Comparison of ENCODE assay signal across 12 cellular contexts in genomic region chr2:85988210-85988913, GRCh38.
DNase-seq lines count a peak whose midpoint lies in the region; ATAC-seq and TF ChIP-seq lines count a peak whose summit lies in the region.
"Had no signal": no experiment of that assay in that cellular context is flagged by ENCODE, and none has a peak within 500 bp of the region (broad histone marks: within the 10 kb centered on the region; RNA-seq: fewer than 3 reads in every experiment).

No MANE protein-coding gene starts in this region.

- peak; percentile 50 to 83 (median 71) for ATAC-seq in psoas muscle
- no peak for ATAC-seq in GM18517 (IDR thresholded peaks at IDR 0.05; ENCODE audit: unreplicated experiment)
- ATAC-seq in GM18867 (IDR thresholded peaks at IDR 0.05; ENCODE audit: unreplicated experiment), result no peak

- no peaks in the 10 kb centered on the region for H3K9me3 ChIP-seq in left ventricle myocardium inferior (replicated peaks)
- no peaks in the 10 kb centered on the region for H3K9me3 ChIP-seq in psoas muscle
- H3K9me3 ChIP-seq in osteoblast (ENCODE audit: low read depth, low read length), result no peaks in the 10 kb centered on the region

- TF ChIP-seq CTCF in AG10803 (conservative IDR thresholded peaks at IDR 0.05; ENCODE audit: low read length) (no peak), left ventricle myocardium inferior (IDR thresholded peaks at IDR 0.05; ENCODE audit: borderline replicate concordance) (no peak), psoas muscle (IDR thresholded peaks at IDR 0.05) (no peak), osteoblast (IDR thresholded peaks at IDR 0.05; ENCODE audit: extremely low read depth, low read depth, low read length) (no peak)

- no peak overlapping the region for H2AFZ ChIP-seq in osteoblast (ENCODE audit: low read length)

- no peaks in the 10 kb centered on the region for H3K36me3 ChIP-seq in left ventricle myocardium inferior
- no peaks in the 10 kb centered on the region for H3K36me3 ChIP-seq in psoas muscle (ENCODE audit: insufficient read depth in 1 of 2, low read depth in 1 of 2)
- no peaks in the 10 kb centered on the region for H3K36me3 ChIP-seq in osteoblast (ENCODE audit: insufficient read depth, low read length)

- WGBS in adipose tissue, 3 donors, result 67 to 81% (median 67%) methylated on average over 10 of the region's 10 CpGs
- 44 to 79% (median 55%) methylated on average over 10 of the region's 10 CpGs for WGBS in psoas muscle, 3 donors

- H3K4me3 ChIP-seq in AG10803 (ENCODE audit: low read length) (no peak overlapping the region), left ventricle myocardium inferior (no peak overlapping the region), psoas muscle (no peak overlapping the region), osteoblast (ENCODE audit: insufficient read depth, low read length) (no peak overlapping the region)
- H3K4me3 ChIP-seq: skin epidermis had no signal

- H3K27ac ChIP-seq in adipose tissue (ENCODE audit: low read depth, low read length), result peak overlapping the region; percentile 55
- peak overlapping the region; percentile 65 for H3K27ac ChIP-seq in left ventricle myocardium inferior (replicated peaks)
- peak overlapping the region; percentile 70 for H3K27ac ChIP-seq in psoas muscle
- no peak overlapping the region for H3K27ac ChIP-seq in osteoblast (ENCODE audit: low read depth, low read length)
- H3K27ac ChIP-seq: C4-2B had no signal

- peak; percentile 84 for DNase-seq in AG10803 (ENCODE audit: low read depth)
- DNase-seq in left ventricle myocardium inferior, result no peak
- no peak for DNase-seq in psoas muscle
- no peak for DNase-seq in osteoblast (ENCODE audit: insufficient read length, low spot score, missing footprints)
- DNase-seq in GF-D8 (lab: John Stamatoyannopoulos, UW), result no peak
- DNase-seq: KBM-7, NCI-H2029 treated with DMSO at 0.1 percent for 48 hours had no signal

- H4K20me1 ChIP-seq in osteoblast (ENCODE audit: insufficient read depth, low read length), result no peaks in the 10 kb centered on the region

- H3K27me3 ChIP-seq in left ventricle myocardium inferior (ENCODE audit: low read depth), result peaks cover 25% of the 10 kb centered on the region
- no peaks in the 10 kb centered on the region for H3K27me3 ChIP-seq in psoas muscle (ENCODE audit: insufficient read depth in 3 of 3, low read length in 2 of 3)
- H3K27me3 ChIP-seq in osteoblast (ENCODE audit: insufficient read depth, low read length), result no peaks in the 10 kb centered on the region

- intact Hi-C loops in left ventricle myocardium inferior (cut with micrococcal nuclease), result no loop called here
- intact Hi-C loops in psoas muscle (cut with DNase I), result no loop called here

- H3K4me1 ChIP-seq in left ventricle myocardium inferior (no peaks in the 10 kb centered on the region), psoas muscle (peaks cover 21% of the 10 kb centered on the region), osteoblast (ENCODE audit: insufficient read depth, low read length) (no peaks in the 10 kb centered on the region)

- no peaks in the 10 kb centered on the region for H3K79me2 ChIP-seq in osteoblast (ENCODE audit: insufficient read depth, low read length)

- no peak overlapping the region for H3K4me2 ChIP-seq in osteoblast (ENCODE audit: insufficient read depth, low read length)

Comparison
In these comparisons a context has a peak if more than half of its experiments do, and no peak if none do; other contexts are left out.
1. ATAC-seq: peak in psoas muscle (4 of 4); none in GM18517 (single experiment) and GM18867 (single experiment).